Comparison of ENCODE assay signal across 20 cellular contexts in the genomic region with DNA sequence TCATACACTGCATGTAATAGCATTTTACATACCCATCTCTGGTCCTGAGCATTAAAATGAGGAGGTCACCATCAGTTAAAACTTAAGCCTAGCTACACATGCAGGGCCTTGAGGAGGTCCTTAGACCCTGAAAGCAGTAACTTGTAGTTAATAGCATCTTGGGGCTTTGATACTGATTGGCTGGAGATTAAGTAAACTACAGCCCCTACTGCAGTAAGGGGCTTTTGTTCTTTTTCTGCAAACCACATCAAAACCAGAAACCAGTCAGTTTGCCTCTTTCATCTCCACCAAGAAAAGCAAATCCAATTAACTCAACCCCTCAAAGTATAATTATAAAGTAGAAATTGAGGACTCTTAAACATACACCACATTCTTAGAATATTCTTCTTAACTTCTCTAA.
"Had no signal": no experiment of that assay in that cellular context is flagged by ENCODE, and none has a peak within 500 bp of the region (broad histone marks: within the 10 kb centered on the region; RNA-seq: fewer than 3 reads in every experiment).

No MANE protein-coding gene starts in this region.

- DNase-seq: Kasumi-1, KG1, MV-4-11, NCI-H1048, NCI-H1105, NCI-H1417, NCI-H1436 treated with DMSO at 0.1 percent for 48 hours, NCI-H1694, NCI-H187 treated with DMSO at 0.1 percent for 48 hours, NCI-H2029 treated with DMSO at 0.1 percent for 48 hours, NCI-H2171 treated with DMSO at 0.1 percent for 48 hours, NCI-H345, NCI-H510A treated with DMSO at 0.1 percent for 48 hours, NCI-H526 treated with DMSO at 0.1 percent for 48 hours, NCI-H748 treated with DMSO at 0.1 percent for 48 hours, Right ventricle myocardium superior, RPMI8226, SIG-M5 had no signal

- H3K4me3 ChIP-seq: SJSA1, SK-N-MC had no signal

- H3K4me1 ChIP-seq: SJSA1 had no signal

- H3K36me3 ChIP-seq: SJSA1 had no signal

- H3K27ac ChIP-seq: SJSA1, SK-N-MC had no signal

- H3K27me3 ChIP-seq: SJSA1 had no signal

- H3K9me3 ChIP-seq: SJSA1 had no signal
